ENCODE assay signal across 17 cellular contexts in the genomic region with DNA sequence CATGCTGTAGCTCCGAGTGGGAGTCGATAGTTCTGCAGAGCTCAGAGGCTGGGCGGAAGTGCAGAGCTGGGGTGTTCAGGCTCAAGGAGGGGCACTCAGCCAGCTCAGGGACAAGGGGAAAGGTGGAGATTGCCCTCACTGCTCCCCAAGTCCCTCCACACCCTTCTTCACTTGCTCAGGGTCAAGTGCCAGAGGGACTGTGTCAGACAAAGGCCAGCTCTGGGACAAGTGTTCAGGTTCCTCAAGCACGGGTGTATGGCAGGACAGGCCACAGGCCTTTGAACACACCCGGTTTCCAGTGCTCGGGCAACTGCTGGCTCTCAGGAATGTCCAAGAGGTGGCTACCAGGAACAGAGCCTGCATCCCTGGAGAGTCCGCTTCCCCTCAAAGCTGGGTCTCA.
DNase-seq lines count a peak whose midpoint lies in the region; ATAC-seq lines count a peak whose summit lies in the region.
"Had no signal": no experiment of that assay in that cellular context is flagged by ENCODE, and none has a peak within 500 bp of the region (broad histone marks: within the 10 kb centered on the region; RNA-seq: fewer than 3 reads in every experiment).

No MANE protein-coding gene starts in this region.

- H2BK120ac ChIP-seq in neuronal stem cell (ENCODE audit: low read depth, low read length): no peak overlapping the region

- H3K18ac ChIP-seq in neuronal stem cell (ENCODE audit: low read length): peak overlapping the region; percentile 32

- ATAC-seq in Right ventricle myocardium inferior: no peak
- ATAC-seq in aorta (ENCODE audit: low FRiP score): peak; percentile 33
- ATAC-seq in GM19351 (IDR thresholded peaks at IDR 0.05; ENCODE audit: unreplicated experiment): no peak
- ATAC-seq: CD8-positive, alpha-beta T cell; HCT116 had no signal

- H3K36me3 ChIP-seq in neuronal stem cell (replicated peaks in 1 of 2; ENCODE audit: control insufficient read depth in 2 of 2, insufficient read depth in 2 of 2, low read length in 2 of 2) (no peaks in the 10 kb centered on the region), aorta (ENCODE audit: control insufficient read depth in 1 of 2, insufficient read depth in 2 of 2, low read length in 1 of 2) (no peaks in the 10 kb centered on the region)
- H3K36me3 ChIP-seq: BLaER1 had no signal

- no peak overlapping the region for H3K4ac ChIP-seq in neuronal stem cell (ENCODE audit: low read length)

- H2BK12ac ChIP-seq in neuronal stem cell (ENCODE audit: low read length): no peak overlapping the region

- no peak overlapping the region for H3K27ac ChIP-seq in neuronal stem cell (replicated peaks; ENCODE audit: low read length)
- H3K27ac ChIP-seq in aorta (ENCODE audit: low read depth in 1 of 2, low read length in 2 of 2): no peak overlapping the region
- H3K27ac ChIP-seq: 22Rv1, BLaER1, C4-2B had no signal

- no peak overlapping the region for H2BK15ac ChIP-seq in neuronal stem cell (ENCODE audit: low read length)

- no peak overlapping the region for H2AFZ ChIP-seq in neuronal stem cell (ENCODE audit: low read length)
- H2AFZ ChIP-seq: GM23338 had no signal

- H2BK5ac ChIP-seq in neuronal stem cell (ENCODE audit: low read length): no peak overlapping the region

- no peak overlapping the region for H3K23ac ChIP-seq in neuronal stem cell (ENCODE audit: low read depth, low read length, poor library complexity)

- no peaks in the 10 kb centered on the region for H3K4me1 ChIP-seq in neuronal stem cell (ENCODE audit: control insufficient read depth in 2 of 2, insufficient read depth in 1 of 2, low read depth in 1 of 2, low read length in 2 of 2)
- no peaks in the 10 kb centered on the region for H3K4me1 ChIP-seq in aorta (ENCODE audit: control insufficient read depth in 1 of 2, insufficient read depth in 2 of 2, low read length in 2 of 2)
- H3K4me1 ChIP-seq: BLaER1, Caco-2 had no signal

- DNase-seq in cardiac septum (ENCODE audit: low spot score): peak; percentile 67
- DNase-seq in Right ventricle myocardium inferior (ENCODE audit: missing footprints): no peak
- no peak for DNase-seq in neuronal stem cell (ENCODE audit: low spot score)
- no peak for DNase-seq in aorta
- no peak for DNase-seq in NCI-H2171 (lab: John Stamatoyannopoulos, UW)
- DNase-seq: Caco-2; CD4-positive, CD25-positive, alpha-beta regulatory T cell; CD8-positive, alpha-beta T cell; DMS153; DND-41; H9 had no signal

- WGBS in neuronal stem cell (ENCODE audit: extremely low coverage in 2 of 2, insufficient read length in 2 of 2, insufficient replicate concordance in 1 of 2), 2 donors: no CpG with 5 or more reads among the region's 7 CpGs
- 86 to 87% methylated on average over 7 of the region's 7 CpGs for WGBS in aorta, 2 donors

- H3K27me3 ChIP-seq in neuronal stem cell (ENCODE audit: control insufficient read depth in 3 of 3, insufficient read depth in 3 of 3, low read depth in 1 of 3, low read length in 3 of 3): peaks cover 0 to 5% (median 0%) of the 10 kb centered on the region in 3 experiments
- H3K27me3 ChIP-seq in aorta (ENCODE audit: control insufficient read depth in 1 of 2, insufficient read depth in 2 of 2, low read length in 1 of 2): no peaks in the 10 kb centered on the region
- H3K27me3 ChIP-seq: BLaER1 had no signal

- intact Hi-C loops in cardiac septum (cut with DNase I): no loop called here
- intact Hi-C loops in Right ventricle myocardium inferior (cut with DNase I): no loop called here
- intact Hi-C loops in aorta (cut with DNase I): no loop called here

- H3K14ac ChIP-seq in neuronal stem cell (ENCODE audit: low read length): no peak overlapping the region

- no peak overlapping the region for H3K4me3 ChIP-seq in neuronal stem cell (ENCODE audit: low read length in 2 of 2)
- no peak overlapping the region for H3K4me3 ChIP-seq in aorta (ENCODE audit: low read length in 2 of 2)
- H3K4me3 ChIP-seq: BLaER1, GM23338 had no signal

- H3K9ac ChIP-seq in neuronal stem cell (ENCODE audit: low read depth, low read length, poor library complexity): no peak overlapping the region
- H3K9ac ChIP-seq: BLaER1 had no signal

- no peaks in the 10 kb centered on the region for H3K79me1 ChIP-seq in neuronal stem cell (ENCODE audit: low read depth, low read length)

- no peak overlapping the region for H2AK5ac ChIP-seq in neuronal stem cell (ENCODE audit: low read depth, low read length)

- no peak overlapping the region for H4K91ac ChIP-seq in neuronal stem cell (ENCODE audit: low read depth, low read length, poor library complexity)

- H3K9me3 ChIP-seq in neuronal stem cell (replicated peaks in 1 of 2; ENCODE audit: control insufficient read depth in 2 of 2, insufficient read depth in 1 of 2, low read depth in 1 of 2, low read length in 2 of 2) (peaks cover 0 to 3% of the 10 kb centered on the region in 2 donors), aorta (ENCODE audit: control insufficient read depth, low read length) (peaks cover 4% of the 10 kb centered on the region)

- no peak overlapping the region for H3K4me2 ChIP-seq in neuronal stem cell (ENCODE audit: insufficient read depth, low read length, poor library complexity, severe bottlenecking)
- H3K4me2 ChIP-seq: BLaER1, GM23338 had no signal

- no peak overlapping the region for H4K8ac ChIP-seq in neuronal stem cell (ENCODE audit: low read depth, low read length)
